13 cellular contexts compared by ENCODE assay signal in genomic region chr12:69583203-69583602, GRCh38. TPM values are rescaled to one million over a fixed set of nuclear protein-coding genes. Genes with fewer than 3 reads are reported as not detected.
DNase-seq lines count a peak whose midpoint lies in the region; ATAC-seq and TF ChIP-seq lines count a peak whose summit lies in the region.
"Had no signal": no experiment of that assay in that cellular context is flagged by ENCODE, and none has a peak within 500 bp of the region (broad histone marks: within the 10 kb centered on the region; RNA-seq: fewer than 3 reads in every experiment).

No MANE protein-coding gene starts in this region.

- no peaks in the 10 kb centered on the region for H3K9me3 ChIP-seq in OCI-LY3 (ENCODE audit: insufficient read depth, low read length)
- H3K9me3 ChIP-seq: ascending aorta had no signal

- H3K9me2 ChIP-seq in GM23338 (ENCODE audit: insufficient read depth) = no peaks in the 10 kb centered on the region

- peaks cover 14% of the 10 kb centered on the region for H3K4me1 Mint-ChIP-seq in GM23338

- H3K9me3 Mint-ChIP-seq in GM23338 = no peaks in the 10 kb centered on the region; the same call in 2 of the 3 replicates

- no peak overlapping the region for H3K27ac Mint-ChIP-seq in GM23338

- H3K36me3 Mint-ChIP-seq in GM23338 (ENCODE audit: low read depth) = peaks cover 26% of the 10 kb centered on the region

- peaks cover 9% of the 10 kb centered on the region for H3K27me3 Mint-ChIP-seq in GM23338 (ENCODE audit: insufficient read depth, low read depth, poor library complexity)

- H3K79me2 ChIP-seq in GM23338 (replicated peaks; ENCODE audit: insufficient read depth) (peaks cover 29% of the 10 kb centered on the region), OCI-LY3 (ENCODE audit: low read length) (peaks cover 24% of the 10 kb centered on the region)

- peak; percentile 11 for DNase-seq in COLO668 (lab: John Stamatoyannopoulos, UW; ENCODE audit: unreplicated experiment)
- peak; percentile 75 for DNase-seq in GM23338 (ENCODE audit: low spot score)
- peak in 1 of 2 donors; percentile 17 for DNase-seq in foreskin keratinocyte
- no peak for DNase-seq in dermis blood vessel endothelial cell
- DNase-seq: kidney; stimulated activated CD4-positive, alpha-beta T cell treated with anti-CD3 and anti-CD28 coated beads, Interleukin-4, amount 100 ng/mL, for 1 hour had no signal

- no peaks in the 10 kb centered on the region for H3F3A ChIP-seq in GM23338 (replicated peaks; ENCODE audit: low read depth)

- H3K9ac ChIP-seq in OCI-LY3 (ENCODE audit: low read length) = no peak overlapping the region
- H3K9ac ChIP-seq: KMS-11 had no signal

- peaks cover 3% of the 10 kb centered on the region; the same call in 1 of the 2 replicates for H3K4me1 ChIP-seq in GM23338 (ENCODE audit: insufficient read depth)
- peaks cover 18% of the 10 kb centered on the region for H3K4me1 ChIP-seq in OCI-LY3 (ENCODE audit: low read length)
- peaks cover 8% of the 10 kb centered on the region for H3K4me1 ChIP-seq in foreskin keratinocyte

- H2AFZ ChIP-seq in GM23338 = peak overlapping the region; percentile 48; the same call in 1 of the 2 replicates
- no peak overlapping the region for H2AFZ ChIP-seq in OCI-LY3 (ENCODE audit: low read depth, low read length)

- peak; percentile 45 to 67 for TF ChIP-seq CTCF in GM23338 (conservative IDR thresholded peaks at IDR 0.05; ENCODE audit: low read depth in 2 of 2)
- TF ChIP-seq CTCF in OCI-LY3 (IDR thresholded peaks at IDR 0.05; ENCODE audit: low read depth, low read length) = peak; percentile 20
- TF ChIP-seq CTCF in foreskin keratinocyte (conservative IDR thresholded peaks at IDR 0.05) = peak; percentile 39

- H3K27ac ChIP-seq in GM23338 (ENCODE audit: low read depth) (no peak overlapping the region), OCI-LY3 (ENCODE audit: low read length) (no peak overlapping the region), foreskin keratinocyte (no peak overlapping the region)
- H3K27ac ChIP-seq: ascending aorta, KMS-11 had no signal

- H4K20me1 ChIP-seq in GM23338 (replicated peaks; ENCODE audit: insufficient read depth) (peaks cover 21% of the 10 kb centered on the region), OCI-LY3 (ENCODE audit: insufficient read depth, low read length) (peaks cover 5% of the 10 kb centered on the region)

- H3K27me3 ChIP-seq in GM23338 (ENCODE audit: insufficient read depth) = no peaks in the 10 kb centered on the region
- no peaks in the 10 kb centered on the region for H3K27me3 ChIP-seq in OCI-LY3 (ENCODE audit: low read depth, low read length)
- no peaks in the 10 kb centered on the region for H3K27me3 ChIP-seq in foreskin keratinocyte
- H3K27me3 ChIP-seq: ascending aorta had no signal

- no peak overlapping the region for H3K4me3 ChIP-seq in GM23338
- H3K4me3 ChIP-seq in OCI-LY3 (ENCODE audit: low read length) = no peak overlapping the region
- H3K4me3 ChIP-seq: ascending aorta had no signal

- no peak overlapping the region for H3K4me2 ChIP-seq in GM23338
- H3K4me2 ChIP-seq in OCI-LY3 (ENCODE audit: low read length) = no peak overlapping the region
- H3K4me2 ChIP-seq: KMS-11 had no signal

- peaks cover 23% of the 10 kb centered on the region for H3K36me3 ChIP-seq in GM23338 (ENCODE audit: insufficient read depth)
- peaks cover 18% of the 10 kb centered on the region for H3K36me3 ChIP-seq in OCI-LY3 (replicated peaks; ENCODE audit: low read depth, low read length)

- ATAC-seq in GM23338 (peak; percentile 47), foreskin keratinocyte (no peak), GM18861 (IDR thresholded peaks at IDR 0.05; ENCODE audit: unreplicated experiment) (no peak), GM18511 (IDR thresholded peaks at IDR 0.05; ENCODE audit: unreplicated experiment) (no peak), HG03108 (IDR thresholded peaks at IDR 0.05; ENCODE audit: unreplicated experiment) (no peak)

- no peak overlapping the region for H3K4me3 Mint-ChIP-seq in GM23338

TF ChIP-seq in GM23338, 12 proteins besides CTCF, POLR2A, EP300 and RAD21:
- TF ChIP-seq EZH2 (IDR thresholded peaks at IDR 0.05; ENCODE audit: low read depth, unreplicated experiment) = no peak

RNA-seq across cellular contexts. Expression of gene CCT2, which starts 2.1 kb away (rescaled TPM):
- total RNA-seq in GM23338 (2014; rRNA removed; shearing (Covaris generic)) = 389 and 434 TPM in 2 replicates
- 778 and 865 TPM in 2 replicates for polyA plus RNA-seq in GM23338 (2016; fragmentation: Nextera tagmentation; extraction: Ambion mirVana)
- total RNA-seq in foreskin keratinocyte = 275 and 297 TPM in 2 replicates
- polyA plus RNA-seq in foreskin keratinocyte = 218 and 269 TPM in 2 replicates
- total RNA-seq in dermis blood vessel endothelial cell = 223 and 259 TPM in 2 replicates

RNA-seq across cellular contexts. Expression of gene LRRC10, which starts 27.5 kb away (rescaled TPM):
- not detected in 2 replicates for total RNA-seq in GM23338 (2014; rRNA removed; shearing (Covaris generic))
- polyA plus RNA-seq in GM23338 (2016; fragmentation: Nextera tagmentation; extraction: Ambion mirVana) = not detected in 2 replicates
- not detected in 2 replicates for total RNA-seq in foreskin keratinocyte
- polyA plus RNA-seq in foreskin keratinocyte = not detected in 2 replicates
- not detected in 2 replicates for total RNA-seq in dermis blood vessel endothelial cell
- total RNA-seq: ascending aorta, kidney, temporal lobe had no signal
